In genomic region chr16:68651136-68651535, GRCh38 we compare ENCODE assay signal across 27 cellular contexts. TPM values are rescaled to one million over a fixed set of nuclear protein-coding genes. Genes with fewer than 3 reads are reported as not detected.
"Had no signal": no experiment of that assay in that cellular context is flagged by ENCODE, and none has a peak within 500 bp of the region (broad histone marks: within the 10 kb centered on the region; RNA-seq: fewer than 3 reads in every experiment).

No MANE protein-coding gene starts in this region.

- H3K27ac Mint-ChIP-seq: activated CD8-positive, alpha-beta T cell treated with anti-CD3 and anti-CD28 coated beads, Interleukin-2, amount 10 ng/mL, durations not matched to agents 7 days and 5 days; activated naive CD4-positive, alpha-beta T cell treated with anti-CD3 and anti-CD28 coated beads, Interleukin-2, amount 10 ng/mL, durations not matched to agents 7 days and 5 days; activated naive CD8-positive, alpha-beta T cell treated with anti-CD3 and anti-CD28 coated beads for 36 hours; activated T-helper 17 cell treated with anti-CD3 and anti-CD28 coated beads, Interleukin-2, amount 50 U/mL, for 72 hours had no signal

- H3K4me1 ChIP-seq: breast epithelium, SJSA1 had no signal

- H3K9me3 ChIP-seq: breast epithelium, SJSA1 had no signal

- H3K4me3 Mint-ChIP-seq: activated CD8-positive, alpha-beta T cell treated with anti-CD3 and anti-CD28 coated beads, Interleukin-2, amount 10 ng/mL, durations not matched to agents 7 days and 5 days; activated naive CD4-positive, alpha-beta T cell treated with anti-CD3 and anti-CD28 coated beads, Interleukin-2, amount 10 ng/mL, durations not matched to agents 7 days and 5 days; activated naive CD8-positive, alpha-beta T cell treated with anti-CD3 and anti-CD28 coated beads for 36 hours; activated T-cell treated with anti-CD3 and anti-CD28 coated beads, Interleukin-2, amount 50 U/mL, for 4 hours; activated T-helper 17 cell treated with anti-CD3 and anti-CD28 coated beads, Interleukin-2, amount 50 U/mL, for 72 hours; WTC11 had no signal

- H3K4me3 ChIP-seq: breast epithelium, SJSA1 had no signal

- H3K9me3 Mint-ChIP-seq: activated naive CD4-positive, alpha-beta T cell treated with anti-CD3 and anti-CD28 coated beads, Interleukin-2, amount 10 ng/mL, durations not matched to agents 7 days and 5 days; activated naive CD8-positive, alpha-beta T cell treated with anti-CD3 and anti-CD28 coated beads for 36 hours; activated T-cell treated with anti-CD3 and anti-CD28 coated beads, Interleukin-2, amount 50 U/mL, for 4 hours; activated T-helper 17 cell treated with anti-CD3 and anti-CD28 coated beads, Interleukin-2, amount 50 U/mL, for 72 hours; WTC11 had no signal

- H3K27ac ChIP-seq: breast epithelium, SJSA1 had no signal

- H3K4me1 Mint-ChIP-seq: activated T-helper 17 cell treated with anti-CD3 and anti-CD28 coated beads, Interleukin-2, amount 50 U/mL, for 72 hours had no signal

- H3K36me3 Mint-ChIP-seq: activated naive CD4-positive, alpha-beta T cell treated with anti-CD3 and anti-CD28 coated beads, Interleukin-2, amount 10 ng/mL, durations not matched to agents 7 days and 5 days; activated naive CD8-positive, alpha-beta T cell treated with anti-CD3 and anti-CD28 coated beads for 36 hours had no signal

- DNase-seq: activated CD4-positive, alpha-beta T cell treated with anti-CD3 and anti-CD28 coated beads for 48 hours; activated CD4-positive, alpha-beta T cell treated with anti-CD3 and anti-CD28 coated beads, Interleukin-2, amount 50 U/mL, for 4 hours; activated CD4-positive, CD25-positive, alpha-beta regulatory T cell treated with anti-CD3 and anti-CD28 coated beads, Interleukin-2, amount 50 U/mL, for 72 hours; activated CD8-positive, alpha-beta memory T cell treated with anti-CD3 and anti-CD28 coated beads, Interleukin-2, amount 50 U/mL, for 48 hours; activated CD8-positive, alpha-beta T cell treated with anti-CD3 and anti-CD28 coated beads, Interleukin-2, amount 10 ng/mL, durations not matched to agents 7 days and 5 days; activated gamma-delta T cell; activated naive CD4-positive, alpha-beta T cell treated with anti-CD3 and anti-CD28 coated beads, Interleukin-2, amount 10 ng/mL, durations not matched to agents 7 days and 5 days; activated naive CD8-positive, alpha-beta T cell treated with anti-CD3 and anti-CD28 coated beads for 36 hours; activated T-cell treated with anti-CD3 and anti-CD28 coated beads, Interleukin-2, amount 50 U/mL, for 4 hours; anterior cingulate cortex; IMR-90; KBM-7; NCI-H1105 treated with DMSO at 0.1 percent for 48 hours; NCI-H1436 treated with DMSO at 0.1 percent for 48 hours; NCI-H187; NCI-H2081; NCI-H510A treated with DMSO at 0.1 percent for 48 hours; NCI-H69; NK-92 treated with Interleukin-12 subunit alpha and Interleukin-12 subunit beta, amount 100 ng/mL, for 24 hours; OCI-M1; RPMI8226; SHP77; SW 1271 had no signal

- H3K36me3 ChIP-seq: breast epithelium, SJSA1 had no signal

RNA-seq across cellular contexts. Expression of gene CDH3, which starts 6.0 kb away (rescaled TPM):
- total RNA-seq: activated CD8-positive, alpha-beta T cell treated with anti-CD3 and anti-CD28 coated beads, Interleukin-2, amount 10 ng/mL, durations not matched to agents 7 days and 5 days; IMR-90 had no signal
- polyA plus RNA-seq: IMR-90 had no signal
